Comparison of ENCODE assay signal across 18 cellular contexts in genomic region chr12:25041006-25041741, GRCh38.
A peak's percentile ranks its signal among the peaks of the same experiment; 100 is the strongest.
DNase-seq lines count a peak whose midpoint lies in the region; ATAC-seq, FAIRE-seq and TF ChIP-seq lines count a peak whose summit lies in the region.
"Had no signal": no experiment of that assay in that cellular context is flagged by ENCODE, and none has a peak within 500 bp of the region (broad histone marks: within the 10 kb centered on the region; RNA-seq: fewer than 3 reads in every experiment).

No MANE protein-coding gene starts in this region.

- BruUV-seq in GM12878 (replicated peaks; lab: Mats Ljungman, UMichigan) = no TSS peak

- RAD21 ChIA-PET in GM12878 (lab: Charles Lee; ENCODE audit: unreplicated experiment) = interaction anchor here (0.6 to 5.2 kb wide), 5 partner anchors 10 to 50 kb away, joined by 3 to 21 read pairs (median 3); no protein-coding TSS in a partner anchor

- no peak for TF ChIP-seq CTCF in GM12878 (IDR thresholded peaks at IDR 0.05 in 2 of 3, conservative IDR thresholded peaks at IDR 0.05 in 1 of 3; ENCODE audit: control insufficient read depth in 2 of 3, extremely low read depth in 1 of 3, insufficient read depth in 1 of 3, low read depth in 3 of 3, low read length in 3 of 3)

- DNase-seq in stimulated activated naive CD8-positive, alpha-beta T cell treated with anti-CD3 and anti-CD28 coated beads, Interleukin-15, Interleukin-2, amounts not matched to agents 100 U/mL and 50 U/mL, for 24 hours = no peak
- no peak for DNase-seq in stimulated activated naive CD8-positive, alpha-beta T cell treated with anti-CD3 and anti-CD28 coated beads, Interleukin-15, amount 100 ng/mL, for 72 hours
- DNase-seq in GM12878 (ENCODE audit: low read depth, low spot score) (no peak), OCI-M2 (lab: John Stamatoyannopoulos, UW; ENCODE audit: unreplicated experiment) (no peak), T-helper 17 cell (no peak), GM19238 (ENCODE audit: insufficient read length, low spot score) (no peak)
- DNase-seq: ACHN; activated CD8-positive, alpha-beta T cell treated with anti-CD3 and anti-CD28 coated beads for 36 hours; NCI-H2171; stimulated activated CD4-positive, alpha-beta T cell treated with anti-CD3 and anti-CD28 coated beads, Interleukin-4, amount 100 ng/mL, for 4 hours; transverse colon had no signal

- no peak for TF ChIP-seq EP300 in GM12878 (IDR thresholded peaks at IDR 0.05; ENCODE audit: borderline replicate concordance in 1 of 2, control insufficient read depth in 1 of 2, low read depth in 2 of 2, low read length in 2 of 2)

- no peak for TF ChIP-seq POLR2A in GM12878 (IDR thresholded peaks at IDR 0.05; ENCODE audit: low read depth, low read length)

- CTCF ChIA-PET in GM12878 (lab: Yijun Ruan, JAX) = interaction anchor here (0.6 to 3.0 kb wide), 6 partner anchors 10 to 263 kb away, joined by 3 to 11 read pairs (median 4); no protein-coding TSS in a partner anchor

- peaks cover 9% of the 10 kb centered on the region for H3K4me1 Mint-ChIP-seq in stimulated activated naive CD8-positive, alpha-beta T cell treated with anti-CD3 and anti-CD28 coated beads, Interleukin-15, amount 100 ng/mL, for 72 hours
- no peaks in the 10 kb centered on the region for H3K4me1 Mint-ChIP-seq in T-helper 17 cell

- H3K27ac Mint-ChIP-seq in stimulated activated naive CD8-positive, alpha-beta T cell treated with anti-CD3 and anti-CD28 coated beads, Interleukin-15, amount 100 ng/mL, for 72 hours = peak overlapping the region in 1 of 2 donors; percentile 62
- no peak overlapping the region for H3K27ac Mint-ChIP-seq in T-helper 17 cell
- H3K27ac Mint-ChIP-seq: activated CD8-positive, alpha-beta T cell treated with anti-CD3 and anti-CD28 coated beads for 36 hours had no signal

- intact Hi-C loops in GM12878 (cut with micrococcal nuclease; ENCODE audit: unreplicated experiment) = no loop called here

- no peaks in the 10 kb centered on the region for H3K36me3 ChIP-seq in GM12878 (ENCODE audit: control insufficient read depth in 2 of 2, insufficient read depth in 2 of 2, low read length in 1 of 2)
- H3K36me3 ChIP-seq: adrenal gland, transverse colon had no signal

- SMC1A ChIA-PET in GM12878 (lab: Charles Lee; ENCODE audit: uncharacterized antibody, unreplicated experiment) = interaction anchor here (0.6 to 6.0 kb wide), 7 partner anchors 11 to 293 kb away, joined by 3 to 41 read pairs (median 8); a partner anchor contains a TSS

- WGBS in GM12878 (ENCODE audit: insufficient coverage, insufficient replicate concordance, low lambda C conversion rate, missing lambda C conversion rate) = 61% methylated on average over 9 of the region's 9 CpGs

- peaks cover 12% of the 10 kb centered on the region for H3K4me1 ChIP-seq in GM12878 (ENCODE audit: control insufficient read depth, insufficient read depth, low read length)
- H3K4me1 ChIP-seq: adrenal gland, transverse colon had no signal

- no peaks in the 10 kb centered on the region for H4K20me1 ChIP-seq in GM12878 (ENCODE audit: control insufficient read depth, insufficient read depth)

- peaks cover 2% of the 10 kb centered on the region for H3K36me3 Mint-ChIP-seq in T-helper 17 cell (ENCODE audit: low read depth)

- peak; percentile 93 for FAIRE-seq in GM12878 (lab: Jason Lieb, UNC)
- FAIRE-seq: endothelial cell of umbilical vein, HepG2, islet of Langerhans had no signal

- peak overlapping the region; percentile 34; the same call in 1 of the 2 replicates for H3K9ac ChIP-seq in GM12878 (ENCODE audit: control insufficient read depth, insufficient read depth, low read length)

- in situ Hi-C loops in GM12878 (cut with MboI) = no loop called here

- H3K27me3 ChIP-seq in GM12878 (replicated peaks in 1 of 2; ENCODE audit: control insufficient read depth in 2 of 2, insufficient read depth in 2 of 2, low read length in 1 of 2) = no peaks in the 10 kb centered on the region
- H3K27me3 ChIP-seq: adrenal gland, transverse colon had no signal

- H3K9me3 ChIP-seq in GM12878 (replicated peaks; ENCODE audit: control insufficient read depth, insufficient read depth, low read length) (peaks cover 2% of the 10 kb centered on the region; the same call in 2 of the 3 replicates), T-helper 17 cell (ENCODE audit: control insufficient read depth, low read length, poor library complexity, severe bottlenecking) (no peaks in the 10 kb centered on the region)
- H3K9me3 ChIP-seq: adrenal gland had no signal

- H3K4me3 ChIP-seq in GM12878 = 0 out of 2 replicates have a peak overlapping the region, but pooled peaks have one; percentile 26
- H3K4me3 ChIP-seq: adrenal gland, transverse colon had no signal

- no peak overlapping the region for H3K4me3 Mint-ChIP-seq in stimulated activated naive CD8-positive, alpha-beta T cell treated with anti-CD3 and anti-CD28 coated beads, Interleukin-15, amount 100 ng/mL, for 72 hours
- no peak overlapping the region for H3K4me3 Mint-ChIP-seq in T-helper 17 cell
- H3K4me3 Mint-ChIP-seq: activated CD8-positive, alpha-beta T cell treated with anti-CD3 and anti-CD28 coated beads for 36 hours had no signal

- no peaks in the 10 kb centered on the region for H3K79me2 ChIP-seq in GM12878 (ENCODE audit: control insufficient read depth, insufficient read depth, low read length)

- H3K27ac ChIP-seq in GM12878 (ENCODE audit: control insufficient read depth, insufficient read depth) = peak overlapping the region; percentile 44; the same call in 1 of the 2 replicates
- H3K27ac ChIP-seq: adrenal gland, transverse colon had no signal

- peak overlapping the region; percentile 71 for H3K4me2 ChIP-seq in GM12878 (ENCODE audit: control insufficient read depth, insufficient read depth)

- H3K27me3 Mint-ChIP-seq in stimulated activated naive CD8-positive, alpha-beta T cell treated with anti-CD3 and anti-CD28 coated beads, Interleukin-15, amount 100 ng/mL, for 72 hours = no peaks in the 10 kb centered on the region
- H3K27me3 Mint-ChIP-seq in T-helper 17 cell = peaks cover 26% of the 10 kb centered on the region

- POLR2A ChIA-PET in GM12878 (lab: Charles Lee) = interaction anchor here (0.6 to 2.3 kb wide), 5 partner anchors 10 to 264 kb away, joined by 3 to 11 read pairs (median 3); no protein-coding TSS in a partner anchor

- peak overlapping the region; percentile 45 for H2AFZ ChIP-seq in GM12878 (ENCODE audit: control insufficient read depth, low read depth, low read length)

- TF ChIP-seq RAD21 in GM12878 (IDR thresholded peaks at IDR 0.05; ENCODE audit: insufficient read depth, low read depth, low read length) = no peak

- ATAC-seq in stimulated activated naive CD8-positive, alpha-beta T cell treated with anti-CD3 and anti-CD28 coated beads, Interleukin-15, Interleukin-2, amounts not matched to agents 100 U/mL and 50 U/mL, for 24 hours = peak; percentile 14
- no peak for ATAC-seq in stimulated activated naive CD8-positive, alpha-beta T cell treated with anti-CD3 and anti-CD28 coated beads, Interleukin-15, amount 100 ng/mL, for 72 hours
- peak; percentile 83 for ATAC-seq in HG03103 (IDR thresholded peaks at IDR 0.05; ENCODE audit: low read depth, unreplicated experiment)
- ATAC-seq in GM12878 = peak; percentile 90
- no peak for ATAC-seq in T-helper 17 cell
- no peak for ATAC-seq in GM21825 (IDR thresholded peaks at IDR 0.05; ENCODE audit: unreplicated experiment)
- ATAC-seq: activated CD8-positive, alpha-beta T cell treated with anti-CD3 and anti-CD28 coated beads for 36 hours; HepG2; Right ventricle myocardium inferior had no signal

- peaks cover 3 to 10% of the 10 kb centered on the region in 2 donors for H3K9me3 Mint-ChIP-seq in stimulated activated naive CD8-positive, alpha-beta T cell treated with anti-CD3 and anti-CD28 coated beads, Interleukin-15, amount 100 ng/mL, for 72 hours

TF ChIP-seq in GM12878, 131 proteins besides CTCF, POLR2A, EP300 and RAD21 (continues in another document):
- peak; percentile 18; the same call in 1 of the 2 replicates for TF ChIP-seq BMI1 (IDR thresholded peaks at IDR 0.05; ENCODE audit: borderline replicate concordance)
- no peak for TF ChIP-seq CHD4 (IDR thresholded peaks at IDR 0.05)
- TF ChIP-seq MTA2 (IDR thresholded peaks at IDR 0.05; ENCODE audit: low read depth) = peak; percentile 13; the same call in 1 of the 2 replicates
- 0 out of 2 replicates have a peak, but pooled peaks have one; percentile 27 for TF ChIP-seq ATF7 (IDR thresholded peaks at IDR 0.05; ENCODE audit: low read depth)
- TF ChIP-seq IKZF2 (IDR thresholded peaks at IDR 0.05) = peak in 1 of 2 experiments; percentile 26; a peak in 1 of 4 replicates
- no peak for TF ChIP-seq ZBTB11 (CRISPR knock-in tag; IDR thresholded peaks at IDR 0.05)
- peak; percentile 76 for TF ChIP-seq ZNF384 (IDR thresholded peaks at IDR 0.05; ENCODE audit: borderline replicate concordance, low read depth, low read length)

Comparison
In these comparisons a context has a peak if more than half of its experiments do, and no peak if none do; other contexts are left out.
1. ATAC-seq: peak in stimulated activated naive CD8-positive, alpha-beta T cell treated with anti-CD3 and anti-CD28 coated beads, Interleukin-15, Interleukin-2, amounts not matched to agents 100 U/mL and 50 U/mL, for 24 hours (single experiment), HG03103 (single experiment) and GM12878 (single experiment); none in stimulated activated naive CD8-positive, alpha-beta T cell treated with anti-CD3 and anti-CD28 coated beads, Interleukin-15, amount 100 ng/mL, for 72 hours (single experiment), T-helper 17 cell (single experiment) and GM21825 (single experiment).